In genomic region chr22:33605686-33606085, GRCh38 we compare ENCODE assay signal across 26 cellular contexts.
DNase-seq lines count a peak whose midpoint lies in the region; ATAC-seq, FAIRE-seq and TF ChIP-seq lines count a peak whose summit lies in the region.
"Had no signal": no experiment of that assay in that cellular context is flagged by ENCODE, and none has a peak within 500 bp of the region (broad histone marks: within the 10 kb centered on the region; RNA-seq: fewer than 3 reads in every experiment).

No MANE protein-coding gene starts in this region.

- TF ChIP-seq RAD21 in liver (IDR thresholded peaks at IDR 0.05) (peak in 1 of 2 donors; percentile 47), HepG2 (CRISPR knock-in tag; IDR thresholded peaks at IDR 0.05) (no peak)

- no peaks in the 10 kb centered on the region for H3K27me3 ChIP-seq in liver (ENCODE audit: control insufficient read depth in 4 of 4, insufficient read depth in 4 of 4, low read length in 3 of 4)
- no peaks in the 10 kb centered on the region for H3K27me3 ChIP-seq in HepG2 (ENCODE audit: control insufficient read depth in 1 of 2, insufficient read depth in 2 of 2, low read length in 2 of 2)
- no peaks in the 10 kb centered on the region for H3K27me3 ChIP-seq in left ventricle myocardium inferior (ENCODE audit: low read depth)
- no peaks in the 10 kb centered on the region for H3K27me3 ChIP-seq in aorta (ENCODE audit: control insufficient read depth in 1 of 2, insufficient read depth in 2 of 2, low read length in 1 of 2)
- H3K27me3 ChIP-seq: ovary had no signal

- ATAC-seq in HepG2 (no peak), HG02852 (IDR thresholded peaks at IDR 0.05; ENCODE audit: unreplicated experiment) (no peak), aorta (ENCODE audit: low FRiP score) (no peak)
- ATAC-seq: A549; activated T-cell treated with anti-CD3 and anti-CD28 coated beads, Interleukin-2, amount 50 U/mL, for 72 hours; GM12878; naive thymus-derived CD4-positive, alpha-beta T cell; SK-N-SH treated with all-trans-retinoic acid at 6 μM for 48 hours had no signal

- no TSS peak for BruUV-seq in HepG2 (replicated peaks; lab: Mats Ljungman, UMichigan)

- H3K27ac ChIP-seq in liver (ENCODE audit: low read depth in 1 of 2, low read length in 2 of 2) (no peak overlapping the region), HepG2 (ENCODE audit: extremely low read length, insufficient read depth, low read length) (no peak overlapping the region), left ventricle myocardium inferior (replicated peaks) (peak overlapping the region; percentile 90), aorta (ENCODE audit: low read depth in 1 of 2, low read length in 2 of 2) (no peak overlapping the region)
- H3K27ac ChIP-seq: A549, ovary had no signal

- H3K9me3 ChIP-seq in liver (ENCODE audit: control insufficient read depth in 4 of 4, low read length in 3 of 4): no peaks in the 10 kb centered on the region
- H3K9me3 ChIP-seq in HepG2 (ENCODE audit: low read length): no peaks in the 10 kb centered on the region
- no peaks in the 10 kb centered on the region for H3K9me3 ChIP-seq in left ventricle myocardium inferior (replicated peaks)
- no peaks in the 10 kb centered on the region for H3K9me3 ChIP-seq in aorta (ENCODE audit: control insufficient read depth, low read length)
- H3K9me3 ChIP-seq: A549, ovary had no signal

- H3K9me3 Mint-ChIP-seq in neural crest cell: peaks cover 3% of the 10 kb centered on the region

- no peaks in the 10 kb centered on the region for H3K79me2 ChIP-seq in HepG2 (ENCODE audit: insufficient read depth, low read length)

- peaks cover 0 to 6% (median 2%) of the 10 kb centered on the region in 4 donors for H3K36me3 ChIP-seq in liver (ENCODE audit: control insufficient read depth in 4 of 4, insufficient read depth in 3 of 4, low read depth in 1 of 4, low read length in 3 of 4)
- peaks cover 0 to 2% of the 10 kb centered on the region in 2 experiments; a peak in 3 of 5 replicates for H3K36me3 ChIP-seq in HepG2 (replicated peaks in 1 of 2; ENCODE audit: control insufficient read depth in 1 of 2, insufficient read depth in 2 of 2, low read length in 2 of 2)
- H3K36me3 ChIP-seq in left ventricle myocardium inferior: peaks cover 8% of the 10 kb centered on the region
- peaks cover 0 to 2% of the 10 kb centered on the region in 2 donors for H3K36me3 ChIP-seq in aorta (ENCODE audit: control insufficient read depth in 1 of 2, insufficient read depth in 2 of 2, low read length in 1 of 2)
- H3K36me3 ChIP-seq: ovary had no signal

- peak overlapping the region; percentile 7 for H3K27ac Mint-ChIP-seq in neural crest cell (ENCODE audit: unreplicated experiment)
- H3K27ac Mint-ChIP-seq: activated CD4-positive, alpha-beta T cell treated with anti-CD3 and anti-CD28 coated beads, Interleukin-2, amount 10 ng/mL, durations not matched to agents 7 days and 5 days; activated naive CD4-positive, alpha-beta T cell treated with anti-CD3 and anti-CD28 coated beads, Interleukin-2, amount 10 ng/mL, durations not matched to agents 7 days and 5 days; activated T-cell treated with anti-CD3 and anti-CD28 coated beads, Interleukin-2, amount 50 U/mL, for 72 hours; B cell; naive thymus-derived CD4-positive, alpha-beta T cell; T-helper 2 cell treated with Interferon-gamma antibody and Interleukin-4, amounts not matched to agents 5 μg/mL and 100 μg/mL, for 36 hours had no signal

- H2AFZ ChIP-seq in HepG2 (ENCODE audit: low read length): no peak overlapping the region

- H3K9ac ChIP-seq in liver (ENCODE audit: low read depth in 1 of 2, low read length in 2 of 2): no peak overlapping the region
- no peak overlapping the region for H3K9ac ChIP-seq in HepG2 (ENCODE audit: insufficient read depth, low read depth, low read length)

- H3K4me1 ChIP-seq in liver (ENCODE audit: control insufficient read depth in 4 of 4, insufficient read depth in 4 of 4, low read length in 3 of 4) (no peaks in the 10 kb centered on the region), HepG2 (ENCODE audit: insufficient read depth, low read length) (no peaks in the 10 kb centered on the region), left ventricle myocardium inferior (peaks cover 39% of the 10 kb centered on the region), aorta (ENCODE audit: control insufficient read depth in 1 of 2, insufficient read depth in 2 of 2, low read length in 2 of 2) (no peaks in the 10 kb centered on the region)
- H3K4me1 ChIP-seq: A549 had no signal

- peaks cover 17% of the 10 kb centered on the region for H3K36me3 Mint-ChIP-seq in neural crest cell (ENCODE audit: low read depth)
- H3K36me3 Mint-ChIP-seq: activated naive CD4-positive, alpha-beta T cell treated with anti-CD3 and anti-CD28 coated beads, Interleukin-2, amount 10 ng/mL, durations not matched to agents 7 days and 5 days; naive thymus-derived CD4-positive, alpha-beta T cell had no signal

- H3K27me3 Mint-ChIP-seq in neural crest cell (ENCODE audit: low read depth): peaks cover 5% of the 10 kb centered on the region
- H3K27me3 Mint-ChIP-seq: activated CD4-positive, alpha-beta T cell treated with anti-CD3 and anti-CD28 coated beads, Interleukin-2, amount 10 ng/mL, durations not matched to agents 7 days and 5 days; activated naive CD4-positive, alpha-beta T cell treated with anti-CD3 and anti-CD28 coated beads, Interleukin-2, amount 10 ng/mL, durations not matched to agents 7 days and 5 days; B cell; naive thymus-derived CD4-positive, alpha-beta T cell had no signal

- POLR2A ChIA-PET in HepG2 (lab: Yijun Ruan, JAX): no interaction called here

- H3K4me1 Mint-ChIP-seq in neural crest cell: peaks cover 23% of the 10 kb centered on the region
- H3K4me1 Mint-ChIP-seq: activated CD4-positive, alpha-beta T cell treated with anti-CD3 and anti-CD28 coated beads, Interleukin-2, amount 10 ng/mL, durations not matched to agents 7 days and 5 days; activated naive CD4-positive, alpha-beta T cell treated with anti-CD3 and anti-CD28 coated beads, Interleukin-2, amount 10 ng/mL, durations not matched to agents 7 days and 5 days; B cell; naive thymus-derived CD4-positive, alpha-beta T cell had no signal

- no peak overlapping the region for H3K4me2 ChIP-seq in HepG2 (ENCODE audit: low read depth, low read length)
- H3K4me2 ChIP-seq: A549 had no signal

- TF ChIP-seq CTCF in liver (IDR thresholded peaks at IDR 0.05; ENCODE audit: low read depth, low read length, missing input control): no peak
- no peak for TF ChIP-seq CTCF in HepG2 (CRISPR knock-in tag; IDR thresholded peaks at IDR 0.05)
- no peak for TF ChIP-seq CTCF in left ventricle myocardium inferior (IDR thresholded peaks at IDR 0.05; ENCODE audit: borderline replicate concordance)
- TF ChIP-seq CTCF in neural crest cell (conservative IDR thresholded peaks at IDR 0.05): no peak

- intact Hi-C loops in HepG2 (cut with micrococcal nuclease; ENCODE audit: unreplicated experiment) (no loop called here), left ventricle myocardium inferior (cut with micrococcal nuclease) (no loop called here), aorta (cut with DNase I) (no loop called here)

- CTCF ChIA-PET in HepG2 (lab: Yijun Ruan, JAX; ENCODE audit: low intra/inter-chr PET ratio, low total read pairs): no interaction called here

- in situ Hi-C loops in HepG2 (cut with HindIII; ENCODE audit: extremely low pct_ligation_motif_present, low pct_unique_long_range_greater_than_20kb): no loop called here

- H3K4me3 Mint-ChIP-seq in neural crest cell: no peak overlapping the region
- H3K4me3 Mint-ChIP-seq: activated CD4-positive, alpha-beta T cell treated with anti-CD3 and anti-CD28 coated beads, Interleukin-2, amount 10 ng/mL, durations not matched to agents 7 days and 5 days; activated naive CD4-positive, alpha-beta T cell treated with anti-CD3 and anti-CD28 coated beads, Interleukin-2, amount 10 ng/mL, durations not matched to agents 7 days and 5 days; activated T-cell treated with anti-CD3 and anti-CD28 coated beads, Interleukin-2, amount 50 U/mL, for 72 hours; B cell; naive thymus-derived CD4-positive, alpha-beta T cell; T-helper 2 cell treated with Interferon-gamma antibody and Interleukin-4, amounts not matched to agents 5 μg/mL and 100 μg/mL, for 36 hours had no signal

- H4K20me1 ChIP-seq in HepG2 (ENCODE audit: insufficient read depth, low read length): no peaks in the 10 kb centered on the region

- H3K4me3 ChIP-seq in liver (ENCODE audit: low read depth in 1 of 3, low read length in 3 of 3) (no peak overlapping the region), HepG2 (replicated peaks in 1 of 3; ENCODE audit: insufficient read depth in 1 of 3, low read depth in 2 of 3, low read length in 3 of 3) (no peak overlapping the region), left ventricle myocardium inferior (no peak overlapping the region), aorta (ENCODE audit: low read length in 2 of 2) (no peak overlapping the region)
- H3K4me3 ChIP-seq: A549, GM12878, ovary had no signal

- TF ChIP-seq POLR2A in HepG2 (IDR thresholded peaks at IDR 0.05; ENCODE audit: insufficient read depth in 1 of 2, low read depth in 2 of 2, low read length in 2 of 2): no peak

- WGBS in liver: 67% methylated on average over 11 of the region's 11 CpGs
- WGBS in HepG2 (ENCODE audit: low lambda C conversion rate): 84% methylated on average over 11 of the region's 11 CpGs
- 67 to 68% methylated on average over 11 of the region's 11 CpGs for WGBS in aorta, 2 donors

- TF ChIP-seq EP300 in HepG2 (IDR thresholded peaks at IDR 0.05; ENCODE audit: low read depth in 2 of 2, low read length in 2 of 2) (no peak), HepG2 (CRISPR knock-in tag; IDR thresholded peaks at IDR 0.05; ENCODE audit: borderline replicate concordance) (no peak)

- FAIRE-seq in HepG2 (lab: Jason Lieb, UNC): no peak
- FAIRE-seq: A549, bronchial epithelial cell, GM12878, H54 had no signal

- DNase-seq in HepG2 (ENCODE audit: low spot score): no peak
- peak; percentile 49 for DNase-seq in left ventricle myocardium inferior
- DNase-seq in neural crest cell (ENCODE audit: low read depth, low spot score): peak; percentile 2
- DNase-seq in COLO668 (lab: John Stamatoyannopoulos, UW; ENCODE audit: unreplicated experiment): no peak
- no peak for DNase-seq in stimulated activated CD4-positive, alpha-beta T cell treated with anti-CD3 and anti-CD28 coated beads, Interleukin-4, amount 100 ng/mL, for 4 hours
- no peak for DNase-seq in aorta
- DNase-seq: activated CD4-positive, alpha-beta T cell treated with anti-CD3 and anti-CD28 coated beads, Interleukin-2, amount 10 ng/mL, durations not matched to agents 7 days and 5 days; activated naive CD4-positive, alpha-beta T cell treated with anti-CD3 and anti-CD28 coated beads, Interleukin-2, amount 10 ng/mL, durations not matched to agents 7 days and 5 days; activated T-cell treated with anti-CD3 and anti-CD28 coated beads, Interleukin-2, amount 50 U/mL, for 72 hours; amygdala; DND-41; kidney glomerular epithelial cell; naive thymus-derived CD4-positive, alpha-beta T cell; NCI-H187; NCI-H226; trophoblast cell had no signal

TF ChIP-seq in liver, 16 proteins besides CTCF, POLR2A, EP300 and RAD21 (continues in another document):
- peak; percentile 21 to 57 for TF ChIP-seq HNF4A (conservative IDR thresholded peaks at IDR 0.05)

Comparison
In these comparisons a context has a peak if more than half of its experiments do, and no peak if none do; other contexts are left out.
1. DNase-seq: peak in left ventricle myocardium inferior (single experiment) and neural crest cell (single experiment); none in HepG2 (single experiment), COLO668 (single experiment), stimulated activated CD4-positive, alpha-beta T cell treated with anti-CD3 and anti-CD28 coated beads, Interleukin-4, amount 100 ng/mL, for 4 hours (0 of 2) and aorta (0 of 2).